Comparison of ENCODE assay signal across 8 cellular contexts in the genomic region with DNA sequence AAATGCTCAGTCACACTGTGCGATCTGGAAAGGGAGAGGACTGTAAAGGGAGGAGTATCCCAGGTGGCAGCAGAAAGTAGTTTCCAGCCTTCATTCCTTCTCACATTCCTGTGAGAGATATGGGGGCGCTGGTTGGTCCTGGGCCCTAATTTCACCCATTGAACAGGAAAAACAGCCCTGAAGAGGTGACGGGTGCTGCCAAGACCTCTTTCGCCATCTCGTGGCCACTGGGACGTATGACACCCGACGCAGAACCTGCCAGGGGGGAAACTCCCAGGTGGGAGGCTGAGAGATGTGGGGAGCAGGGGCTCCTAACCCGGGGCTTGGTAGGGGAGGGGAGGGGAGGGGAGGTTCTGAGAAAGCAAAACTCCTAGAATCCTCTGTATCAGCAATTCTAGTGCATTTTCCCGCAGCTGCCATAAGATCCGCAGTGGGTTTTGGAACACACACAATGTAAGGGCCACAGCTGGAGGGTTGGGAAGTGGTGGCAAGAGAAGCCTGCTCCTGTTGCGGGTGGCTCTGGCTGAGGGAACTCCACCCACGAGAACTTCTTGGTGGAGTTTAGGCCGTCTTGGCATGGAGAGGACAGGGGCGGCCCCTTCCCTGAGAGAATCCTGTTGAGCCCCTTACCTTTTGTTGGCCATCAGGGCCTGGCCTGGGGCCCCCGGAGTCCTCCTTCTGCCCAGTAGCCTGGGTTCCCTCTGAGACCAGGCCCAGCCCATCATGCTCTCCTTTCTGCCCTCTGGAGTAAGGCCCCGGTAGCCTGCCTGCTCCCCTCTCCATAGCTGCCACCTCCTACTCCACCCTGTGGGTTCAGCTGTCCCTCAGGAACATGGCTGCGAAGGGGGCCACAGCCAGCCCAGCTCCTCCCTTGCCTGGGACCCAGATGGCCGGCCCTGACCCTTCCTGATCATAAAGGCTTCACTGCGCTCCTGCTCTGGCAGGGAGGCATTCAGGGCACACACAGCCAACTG.
DNase-seq lines count a peak whose midpoint lies in the region; ATAC-seq and TF ChIP-seq lines count a peak whose summit lies in the region.

No MANE protein-coding gene starts in this region.

- ATAC-seq in GM18517 (IDR thresholded peaks at IDR 0.05; ENCODE audit: unreplicated experiment): peak; percentile 77
- peak; percentile 58 for ATAC-seq in HG03039 (IDR thresholded peaks at IDR 0.05; ENCODE audit: unreplicated experiment)

- H3K27ac ChIP-seq in C4-2B: no peak overlapping the region

- peak; percentile 46 for DNase-seq in OCI-M1 (lab: John Stamatoyannopoulos, UW)
- DNase-seq in activated naive CD4-positive, alpha-beta T cell treated with Interleukin-2 at 50 U/mL for 16 hours: peak; percentile 22
- peak; percentile 7 for DNase-seq in iPS DF 19.7 (ENCODE audit: low read depth, low spot score)
- peak; percentile 9 to 39 (median 14) for DNase-seq in stimulated activated CD4-positive, alpha-beta T cell treated with anti-CD3 and anti-CD28 coated beads, Interleukin-1b, Interleukin-23, amount 100 ng/mL, for 24 hours (ENCODE audit: low read depth in 4 of 4, low spot score in 1 of 4)
- DNase-seq in DMS79 treated with DMSO at 0.1 percent for 48 hours (lab: John Stamatoyannopoulos, UW): no peak

- peak; percentile 80 for TF ChIP-seq CTCF in C4-2B (conservative IDR thresholded peaks at IDR 0.05)
